ENCODE assay signal across 10 cellular contexts in the genomic region with DNA sequence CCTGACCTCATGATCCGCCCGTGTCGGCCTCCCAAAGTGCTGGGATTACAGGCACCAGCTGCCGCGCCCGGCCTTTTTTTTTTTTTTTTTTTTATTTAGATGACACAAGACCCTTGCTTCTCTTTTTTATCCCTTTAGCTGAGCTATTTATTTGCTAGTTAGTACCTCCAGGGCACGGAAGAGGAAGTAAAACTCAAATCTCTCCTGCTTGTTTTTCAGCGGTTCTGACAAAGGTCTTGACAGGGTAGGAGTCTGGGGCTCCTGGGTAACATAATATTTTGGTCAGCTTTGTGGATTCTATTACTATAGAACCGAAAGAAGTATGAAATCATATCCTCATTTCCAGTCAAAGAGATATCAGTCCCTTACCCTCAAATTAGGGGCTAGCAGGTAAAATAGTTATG. TPM values are rescaled to one million over a fixed set of nuclear protein-coding genes. Genes with fewer than 3 reads are reported as not detected.
DNase-seq lines count a peak whose midpoint lies in the region; ATAC-seq and TF ChIP-seq lines count a peak whose summit lies in the region.
"Had no signal": no experiment of that assay in that cellular context is flagged by ENCODE, and none has a peak within 500 bp of the region (broad histone marks: within the 10 kb centered on the region; RNA-seq: fewer than 3 reads in every experiment).

No MANE protein-coding gene starts in this region.

- peaks cover 3% of the 10 kb centered on the region for H3K9me3 Mint-ChIP-seq in activated naive CD8-positive, alpha-beta T cell treated with anti-CD3 and anti-CD28 coated beads, Interleukin-2, amount 50 U/mL, for 24 hours

- no peak overlapping the region for H3K4me3 Mint-ChIP-seq in activated naive CD8-positive, alpha-beta T cell treated with anti-CD3 and anti-CD28 coated beads, Interleukin-2, amount 50 U/mL, for 24 hours

- H3K4me1 Mint-ChIP-seq in activated naive CD8-positive, alpha-beta T cell treated with anti-CD3 and anti-CD28 coated beads, Interleukin-2, amount 50 U/mL, for 24 hours = peaks cover 25% of the 10 kb centered on the region

- DNase-seq in GM12865 (ENCODE audit: low read depth) = peak; percentile 85
- DNase-seq in activated naive CD8-positive, alpha-beta T cell treated with anti-CD3 and anti-CD28 coated beads, Interleukin-2, amount 50 U/mL, for 24 hours = no peak
- DNase-seq in NCI-H345 treated with DMSO at 0.1 percent for 48 hours (lab: John Stamatoyannopoulos, UW; ENCODE audit: unreplicated experiment) = no peak
- no peak for DNase-seq in left colon
- no peak for DNase-seq in T1000 (lab: John Stamatoyannopoulos, UW)
- DNase-seq in DMS79 (lab: John Stamatoyannopoulos, UW) = no peak
- DNase-seq: DMS79 treated with DMSO at 0.1 percent for 48 hours, retina had no signal

- no peak overlapping the region for H3K4me3 ChIP-seq in GM12865 (ENCODE audit: low read depth, low read length)

- H3K27ac Mint-ChIP-seq in activated naive CD8-positive, alpha-beta T cell treated with anti-CD3 and anti-CD28 coated beads, Interleukin-2, amount 50 U/mL, for 24 hours = peak overlapping the region; percentile 22

- peaks cover 39% of the 10 kb centered on the region for H3K27me3 Mint-ChIP-seq in activated naive CD8-positive, alpha-beta T cell treated with anti-CD3 and anti-CD28 coated beads, Interleukin-2, amount 50 U/mL, for 24 hours

- no peak for TF ChIP-seq CTCF in GM12865 (IDR thresholded peaks at IDR 0.05; ENCODE audit: insufficient read depth, low read depth, low read length, missing control alignments)

- H3K36me3 Mint-ChIP-seq in activated naive CD8-positive, alpha-beta T cell treated with anti-CD3 and anti-CD28 coated beads, Interleukin-2, amount 50 U/mL, for 24 hours (ENCODE audit: low read depth) = peaks cover 2% of the 10 kb centered on the region

- intact Hi-C loops in left colon (cut with DNase I, micrococcal nuclease) = no loop called here

- ATAC-seq in GM21360 (IDR thresholded peaks at IDR 0.05; ENCODE audit: unreplicated experiment) (peak; percentile 87), HG03354 (IDR thresholded peaks at IDR 0.05; ENCODE audit: poor library complexity, severe bottlenecking, unreplicated experiment) (peak; percentile 89), left colon (no peak)
- ATAC-seq in activated naive CD8-positive, alpha-beta T cell treated with anti-CD3 and anti-CD28 coated beads, Interleukin-2, amount 50 U/mL, for 24 hours = peak; percentile 50

RNA-seq across cellular contexts. Expression of gene ETV5, which starts 44.0 kb away (rescaled TPM):
- 1 to 10 TPM; 2.2 to 4.0 TPM for total RNA-seq in left colon
